Comparison of ENCODE assay signal across 8 cellular contexts in the genomic region with DNA sequence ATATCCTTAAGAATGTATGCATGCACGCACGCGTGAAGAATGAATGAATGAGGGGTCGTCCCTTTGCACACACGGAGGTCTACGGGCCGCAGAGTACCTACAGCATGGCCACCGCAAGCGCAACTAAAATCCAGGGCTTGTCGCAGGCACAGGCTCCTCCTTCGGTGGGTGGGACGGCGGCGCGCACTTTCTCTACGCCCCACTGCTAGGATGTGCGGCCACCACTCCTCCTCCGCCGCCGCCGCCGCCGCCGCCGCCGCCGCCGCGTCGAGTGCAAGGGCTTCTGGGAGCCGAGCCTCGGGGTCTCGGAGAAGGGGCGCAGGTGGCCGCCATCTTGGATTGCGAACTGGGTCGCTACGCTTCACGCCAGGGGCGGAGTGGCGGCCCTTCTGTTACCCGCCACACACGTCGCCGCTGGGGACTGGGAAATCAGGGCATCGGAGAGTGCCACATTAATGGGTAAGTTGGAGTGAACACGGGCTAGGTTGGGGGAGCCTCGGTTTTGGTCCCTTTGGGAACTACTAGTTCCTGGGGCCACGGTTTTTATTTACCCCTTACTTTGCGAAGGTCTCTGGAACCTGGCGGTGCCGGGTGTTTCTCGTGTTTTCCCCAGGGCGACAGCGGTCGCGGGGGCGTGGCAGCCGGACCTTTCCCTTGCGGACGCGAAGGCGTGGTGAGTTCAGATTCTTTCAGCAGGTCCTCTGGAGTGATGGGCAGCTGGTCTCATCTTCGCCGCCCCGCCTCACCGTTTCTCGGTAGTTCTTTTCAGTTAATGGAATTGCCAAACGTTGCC.
DNase-seq lines count a peak whose midpoint lies in the region; ATAC-seq and TF ChIP-seq lines count a peak whose summit lies in the region.

Gene KPNA5 (plus strand): TSS at position 332 of the 793 bp plus-strand sequence. CDS start 124 bp downstream, at position 456.

- DNase-seq in DMS153 treated with DMSO at 0.1 percent for 48 hours (lab: John Stamatoyannopoulos, UW; ENCODE audit: unreplicated experiment) (peak; percentile 92), OCI-M2 (lab: John Stamatoyannopoulos, UW; ENCODE audit: unreplicated experiment) (peak; percentile 63), erythroblast (lab: John Stamatoyannopoulos, UW) (peak; percentile 90 to 92)
- peak; percentile 88 for DNase-seq in activated T-cell treated with anti-CD3 and anti-CD28 coated beads, Interleukin-2, amount 50 U/mL, for 1 hour
- peak; percentile 73 to 83 for DNase-seq in stimulated activated CD8-positive, alpha-beta memory T cell treated with anti-CD3 and anti-CD28 coated beads, Interleukin-7, amount 100 ng/mL, for 1 hour (ENCODE audit: low read depth in 2 of 2)

- H3K27me3 ChIP-seq in muscle layer of colon (ENCODE audit: control insufficient read depth in 1 of 2, insufficient read depth in 2 of 2, low read length in 2 of 2), result no peaks in the 10 kb centered on the region

- peak within 1 kb of the TSS; percentile 58 for H3K9ac ChIP-seq in muscle layer of colon (ENCODE audit: low read length)

- peak; percentile 57; the same call in 1 of the 2 replicates for TF ChIP-seq EP300 in Ishikawa (IDR thresholded peaks at IDR 0.05; ENCODE audit: borderline replicate concordance)

- no peak for TF ChIP-seq RAD21 in Ishikawa (IDR thresholded peaks at IDR 0.05; ENCODE audit: low read depth)

- H3K4me3 ChIP-seq in muscle layer of colon (ENCODE audit: low read depth in 1 of 2, low read length in 2 of 2), result peak within 1 kb of the TSS; percentile 60 to 92

- ATAC-seq in GM21619 (IDR thresholded peaks at IDR 0.05; ENCODE audit: unreplicated experiment), result peak; percentile 95

- H3K4me1 ChIP-seq in muscle layer of colon (ENCODE audit: insufficient read depth, low read length), result no peaks in the 10 kb centered on the region

- TF ChIP-seq POLR2A in erythroblast (IDR thresholded peaks at IDR 0.05; ENCODE audit: low read length), result peak; percentile 76

- no peaks in the 10 kb centered on the region for H3K9me3 ChIP-seq in muscle layer of colon (ENCODE audit: low read length)

- peak within 1 kb of the TSS; percentile 70 for H3K27ac ChIP-seq in muscle layer of colon (ENCODE audit: low read depth, low read length)

- H3K36me3 ChIP-seq in muscle layer of colon (ENCODE audit: insufficient read depth, low read length), result no peaks in the 10 kb centered on the region

TF ChIP-seq in Ishikawa, 13 proteins besides CTCF, POLR2A, EP300 and RAD21:
- TF ChIP-seq, protein P1, sequence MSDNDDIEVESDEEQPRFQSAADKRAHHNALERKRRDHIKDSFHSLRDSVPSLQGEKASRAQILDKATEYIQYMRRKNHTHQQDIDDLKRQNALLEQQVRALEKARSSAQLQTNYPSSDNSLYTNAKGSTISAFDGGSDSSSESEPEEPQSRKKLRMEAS (IDR thresholded peaks at IDR 0.05), result peak; percentile 60
- TF ChIP-seq YY1 (IDR thresholded peaks at IDR 0.05; ENCODE audit: low read depth) (peak; percentile 94), NFIC (IDR thresholded peaks at IDR 0.05) (no peak), REST (IDR thresholded peaks at IDR 0.05; ENCODE audit: low read depth) (no peak), TCF12 (IDR thresholded peaks at IDR 0.05; ENCODE audit: low read depth) (peak; percentile 33; the same call in 1 of the 2 replicates), TAF1 (IDR thresholded peaks at IDR 0.05; ENCODE audit: low read depth) (peak; percentile 83), FOXM1 (IDR thresholded peaks at IDR 0.05; ENCODE audit: borderline replicate concordance, low read depth) (no peak), EGR1 (IDR thresholded peaks at IDR 0.05) (peak; percentile 12; the same call in 1 of the 2 replicates), ZBTB7A (IDR thresholded peaks at IDR 0.05; ENCODE audit: low read depth) (peak; percentile 99)

Comparison
In these comparisons a context has a peak if more than half of its experiments do, and no peak if none do; other contexts are left out.
1. Peak in every context shown above with its lines: DNase-seq, ATAC-seq, H3K4me3 ChIP-seq and H3K27ac ChIP-seq.